10 cellular contexts compared by ENCODE assay signal in the genomic region with DNA sequence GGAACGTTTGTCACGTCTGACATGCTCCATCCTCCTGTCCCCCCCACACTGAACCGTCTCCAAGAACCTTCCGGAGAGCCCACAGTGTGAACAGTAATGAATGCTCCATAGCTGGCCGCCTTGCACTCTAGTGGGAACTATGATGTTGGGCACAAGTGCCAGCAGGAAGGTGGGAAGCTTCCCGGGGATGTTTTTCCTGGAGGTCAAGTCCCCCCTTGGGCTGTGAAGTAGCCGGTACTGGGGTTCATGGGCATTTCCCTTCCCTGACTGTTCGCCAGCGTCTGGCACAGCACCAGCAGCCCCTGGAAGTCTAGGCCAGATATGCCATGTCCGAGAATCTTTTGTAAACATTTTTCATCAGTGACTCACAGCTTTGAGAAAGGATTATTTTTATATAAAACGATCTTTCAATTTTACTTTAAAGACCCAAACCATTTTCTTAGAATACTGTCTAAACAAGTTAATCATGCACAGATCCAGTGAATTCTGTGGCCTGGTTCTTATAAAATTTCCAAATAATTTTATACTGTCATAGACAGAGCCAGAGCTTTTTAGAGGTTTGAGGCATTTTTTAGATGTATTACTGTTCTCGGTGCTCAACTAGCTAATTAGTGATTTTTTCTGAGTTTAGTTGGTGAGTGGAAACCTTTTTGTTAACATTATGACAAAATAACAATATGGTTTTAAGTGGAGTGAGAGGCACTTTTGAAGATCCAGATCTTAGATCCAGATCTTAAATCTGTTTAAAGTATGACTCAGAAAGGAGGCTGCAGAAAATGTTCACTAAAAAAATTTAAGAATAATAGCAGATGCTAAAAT. TPM values are rescaled to one million over a fixed set of nuclear protein-coding genes. Genes with fewer than 3 reads are reported as not detected.
A peak's percentile ranks its signal among the peaks of the same experiment; 100 is the strongest.
DNase-seq lines count a peak whose midpoint lies in the region; ATAC-seq, FAIRE-seq and TF ChIP-seq lines count a peak whose summit lies in the region.
"Had no signal": no experiment of that assay in that cellular context is flagged by ENCODE, and none has a peak within 500 bp of the region (broad histone marks: within the 10 kb centered on the region; RNA-seq: fewer than 3 reads in every experiment).

No MANE protein-coding gene starts in this region.

- no peak overlapping the region for H3K4me3 Mint-ChIP-seq in nephron progenitor cell
- no peak overlapping the region for H3K4me3 Mint-ChIP-seq in activated CD8-positive, alpha-beta T cell treated with anti-CD3 and anti-CD28 coated beads, Interleukin-2, amount 10 ng/mL, durations not matched to agents 7 days and 5 days
- H3K4me3 Mint-ChIP-seq: CD4-positive, CD25-positive, alpha-beta regulatory T cell had no signal

- H3K4me1 ChIP-seq in ACC112 (ENCODE audit: control insufficient read depth, insufficient read depth, low read length, unreplicated experiment) (peaks cover 70% of the 10 kb centered on the region), esophagus muscularis mucosa (peaks cover 67 to 100% (median 100%) of the 10 kb centered on the region in 4 donors)

- peaks cover 3% of the 10 kb centered on the region for H3K27me3 Mint-ChIP-seq in nephron progenitor cell (ENCODE audit: low read depth, poor library complexity)
- no peaks in the 10 kb centered on the region for H3K27me3 Mint-ChIP-seq in activated CD8-positive, alpha-beta T cell treated with anti-CD3 and anti-CD28 coated beads, Interleukin-2, amount 10 ng/mL, durations not matched to agents 7 days and 5 days (ENCODE audit: low read depth)
- H3K27me3 Mint-ChIP-seq: CD4-positive, CD25-positive, alpha-beta regulatory T cell had no signal

- peak overlapping the region; percentile 77 for H3K27ac Mint-ChIP-seq in nephron progenitor cell
- no peak overlapping the region for H3K27ac Mint-ChIP-seq in activated CD8-positive, alpha-beta T cell treated with anti-CD3 and anti-CD28 coated beads, Interleukin-2, amount 10 ng/mL, durations not matched to agents 7 days and 5 days
- H3K27ac Mint-ChIP-seq: CD4-positive, CD25-positive, alpha-beta regulatory T cell had no signal

- H3K4me3 ChIP-seq in ACC112 (ENCODE audit: low read depth, low read length) (peak overlapping the region; percentile 66), esophagus muscularis mucosa (peak overlapping the region; percentile 19 to 50 (median 32))

- no peak overlapping the region for H2AFZ ChIP-seq in ACC112 (ENCODE audit: low read length, unreplicated experiment)

- no peak for TF ChIP-seq POLR2A in esophagus muscularis mucosa (IDR thresholded peaks at IDR 0.05; ENCODE audit: low read depth)

- ATAC-seq in activated CD8-positive, alpha-beta T cell treated with anti-CD3 and anti-CD28 coated beads, Interleukin-2, amount 10 ng/mL, durations not matched to agents 7 days and 5 days: no peak
- no peak for ATAC-seq in HG02642 (IDR thresholded peaks at IDR 0.05; ENCODE audit: poor library complexity, unreplicated experiment)

- intact Hi-C loops in esophagus muscularis mucosa (cut with DNase I): no loop called here

- peaks cover 41% of the 10 kb centered on the region for H3K36me3 Mint-ChIP-seq in nephron progenitor cell (ENCODE audit: low read depth)
- H3K36me3 Mint-ChIP-seq in activated CD8-positive, alpha-beta T cell treated with anti-CD3 and anti-CD28 coated beads, Interleukin-2, amount 10 ng/mL, durations not matched to agents 7 days and 5 days (ENCODE audit: low read depth): no peaks in the 10 kb centered on the region
- H3K36me3 Mint-ChIP-seq: CD4-positive, CD25-positive, alpha-beta regulatory T cell had no signal

- peak; percentile 77 for DNase-seq in RCC 7860 (ENCODE audit: low spot score)
- DNase-seq in esophagus muscularis mucosa (ENCODE audit: extremely low spot score): peak; percentile 92
- no peak for DNase-seq in nephron progenitor cell
- no peak for DNase-seq in NCI-H1048 (lab: John Stamatoyannopoulos, UW)
- DNase-seq in KBM-7: no peak
- no peak for DNase-seq in activated CD8-positive, alpha-beta T cell treated with anti-CD3 and anti-CD28 coated beads, Interleukin-2, amount 10 ng/mL, durations not matched to agents 7 days and 5 days
- DNase-seq: CD4-positive, CD25-positive, alpha-beta regulatory T cell had no signal

- H3K9me3 ChIP-seq in esophagus muscularis mucosa: no peaks in the 10 kb centered on the region

- H3K36me3 ChIP-seq in ACC112 (ENCODE audit: insufficient read depth, low read length): no peaks in the 10 kb centered on the region
- H3K36me3 ChIP-seq in esophagus muscularis mucosa: no peaks in the 10 kb centered on the region

- TF ChIP-seq CTCF in esophagus muscularis mucosa (IDR thresholded peaks at IDR 0.05) (no peak), nephron progenitor cell (IDR thresholded peaks at IDR 0.05) (no peak)

- POLR2A ChIA-PET in activated CD8-positive, alpha-beta T cell treated with anti-CD3 and anti-CD28 coated beads, Interleukin-2, amount 10 ng/mL, durations not matched to agents 7 days and 5 days (lab: Charles Lee): no interaction called here

- H3K79me2 ChIP-seq in ACC112 (ENCODE audit: control insufficient read depth, insufficient read depth, low read length, unreplicated experiment): peaks cover 74% of the 10 kb centered on the region

- no peak for TF ChIP-seq EP300 in esophagus muscularis mucosa (IDR thresholded peaks at IDR 0.05)

- H3K27ac ChIP-seq in ACC112 (ENCODE audit: low read depth, low read length): peak overlapping the region; percentile 98
- H3K27ac ChIP-seq in esophagus muscularis mucosa (replicated peaks in 1 of 4): peak overlapping the region; percentile 89 to 93 (median 92)

- H3K27me3 ChIP-seq in ACC112 (ENCODE audit: insufficient read depth, low read length) (no peaks in the 10 kb centered on the region), esophagus muscularis mucosa (no peaks in the 10 kb centered on the region)

- in situ Hi-C loops in KBM-7 (cut with MboI; ENCODE audit: low pct_unique_long_range_greater_than_20kb, low sequenced_read_pairs): no loop called here

- CTCF ChIA-PET in activated CD8-positive, alpha-beta T cell treated with anti-CD3 and anti-CD28 coated beads, Interleukin-2, amount 10 ng/mL, durations not matched to agents 7 days and 5 days (lab: Charles Lee): interaction anchor here (0.7 to 1.4 kb wide), 2 partner anchors 80 to 146 kb away, joined by 3 to 4 read pairs; no protein-coding TSS in a partner anchor

- 11% methylated on average over 12 of the region's 12 CpGs for WGBS in esophagus muscularis mucosa

- FAIRE-seq in RCC 7860 (lab: Jason Lieb, UNC): peak; percentile 84
- FAIRE-seq: TTC549 had no signal

- H3K4me1 Mint-ChIP-seq in nephron progenitor cell: peaks cover 65% of the 10 kb centered on the region
- peaks cover 9% of the 10 kb centered on the region for H3K4me1 Mint-ChIP-seq in activated CD8-positive, alpha-beta T cell treated with anti-CD3 and anti-CD28 coated beads, Interleukin-2, amount 10 ng/mL, durations not matched to agents 7 days and 5 days (ENCODE audit: low read depth)

- H3K9me3 Mint-ChIP-seq in nephron progenitor cell: peaks cover 7% of the 10 kb centered on the region
- no peaks in the 10 kb centered on the region for H3K9me3 Mint-ChIP-seq in activated CD8-positive, alpha-beta T cell treated with anti-CD3 and anti-CD28 coated beads, Interleukin-2, amount 10 ng/mL, durations not matched to agents 7 days and 5 days (ENCODE audit: insufficient read depth)
- H3K9me3 Mint-ChIP-seq: CD4-positive, CD25-positive, alpha-beta regulatory T cell had no signal

RNA-seq across cellular contexts. Expression of a gene that starts 11.6 kb away (rescaled TPM):
- 100 to 1,000 TPM in 3 of 4 donors, 10 to 100 TPM in 1; 90.9 to 151 (median 133) TPM for total RNA-seq in esophagus muscularis mucosa
- 10 to 100 TPM; 31.7 to 34.1 TPM for total RNA-seq in activated CD8-positive, alpha-beta T cell treated with anti-CD3 and anti-CD28 coated beads, Interleukin-2, amount 10 ng/mL, durations not matched to agents 7 days and 5 days

RNA-seq across cellular contexts. Expression of a gene that starts 49.9 kb away (rescaled TPM):
- total RNA-seq in esophagus muscularis mucosa: not detected
- total RNA-seq in activated CD8-positive, alpha-beta T cell treated with anti-CD3 and anti-CD28 coated beads, Interleukin-2, amount 10 ng/mL, durations not matched to agents 7 days and 5 days: not detected
- total RNA-seq: CD4-positive, CD25-positive, alpha-beta regulatory T cell had no signal

Comparison
In these comparisons a context has a peak if more than half of its experiments do, and no peak if none do; other contexts are left out.
1. DNase-seq: peak in RCC 7860 (single experiment) and esophagus muscularis mucosa (single experiment); none in nephron progenitor cell (single experiment), NCI-H1048 (single experiment), KBM-7 (single experiment) and activated CD8-positive, alpha-beta T cell treated with anti-CD3 and anti-CD28 coated beads, Interleukin-2, amount 10 ng/mL, durations not matched to agents 7 days and 5 days (single experiment).